ENCODE assay signal across 20 cellular contexts in genomic region chr15:57893075-57893474, GRCh38.
DNase-seq lines count a peak whose midpoint lies in the region; ATAC-seq, FAIRE-seq and TF ChIP-seq lines count a peak whose summit lies in the region.
"Had no signal": no experiment of that assay in that cellular context is flagged by ENCODE, and none has a peak within 500 bp of the region (broad histone marks: within the 10 kb centered on the region; RNA-seq: fewer than 3 reads in every experiment).

No MANE protein-coding gene starts in this region.

- dilution Hi-C loops in endothelial cell of umbilical vein (cut with MboI; ENCODE audit: extremely low pct_ligation_motif_present, low sequenced_read_pairs): no loop called here

- 2% methylated on average over 4 of the region's 4 CpGs for WGBS in K562 (ENCODE audit: insufficient coverage, low coverage, missing lambda C conversion rate)

- POLR2A ChIA-PET in K562 (lab: Yijun Ruan, JAX) (no interaction called here), endothelial cell of umbilical vein (lab: Charles Lee) (no interaction called here), T-cell (lab: Charles Lee) (no interaction called here)

- no peak for TF ChIP-seq RAD21 in K562 (CRISPR knock-in tag; conservative IDR thresholded peaks at IDR 0.05 in 1 of 2, IDR thresholded peaks at IDR 0.05 in 1 of 2)

- H4K20me1 ChIP-seq in astrocyte (ENCODE audit: insufficient read depth, low read length) (no peaks in the 10 kb centered on the region), K562 (replicated peaks; ENCODE audit: control insufficient read depth, insufficient read depth, low read length) (no peaks in the 10 kb centered on the region), endothelial cell of umbilical vein (replicated peaks; ENCODE audit: control insufficient read depth, extremely low read depth, insufficient read depth, low read length) (no peaks in the 10 kb centered on the region)
- H4K20me1 ChIP-seq: BLaER1 had no signal

- in situ Hi-C loops in K562 (cut with MboI): no loop called here

- TF ChIP-seq CTCF in astrocyte (IDR thresholded peaks at IDR 0.05; ENCODE audit: insufficient read depth, low read depth, low read length) (no peak), K562 (IDR thresholded peaks at IDR 0.05 in 2 of 3, conservative IDR thresholded peaks at IDR 0.05 in 1 of 3; ENCODE audit: insufficient read depth in 2 of 3, low read depth in 1 of 3, low read length in 3 of 3) (no peak), endothelial cell of umbilical vein (IDR thresholded peaks at IDR 0.05; ENCODE audit: extremely low read depth in 1 of 2, insufficient read depth in 1 of 2, low read depth in 1 of 2, low read length in 2 of 2) (no peak), vagina (IDR thresholded peaks at IDR 0.05) (no peak)

- H3K79me2 ChIP-seq in astrocyte (ENCODE audit: insufficient read depth, low read length): no peaks in the 10 kb centered on the region
- H3K79me2 ChIP-seq in K562 (ENCODE audit: control insufficient read depth, insufficient read depth, low read length): no peaks in the 10 kb centered on the region
- no peaks in the 10 kb centered on the region for H3K79me2 ChIP-seq in endothelial cell of umbilical vein (ENCODE audit: control insufficient read depth, insufficient read depth, low read length)

- H3K4me3 ChIP-seq in astrocyte (ENCODE audit: insufficient read depth, low read depth, low read length): no peak overlapping the region
- H3K4me3 ChIP-seq in K562: no peak overlapping the region
- H3K4me3 ChIP-seq in endothelial cell of umbilical vein (replicated peaks in 1 of 3; ENCODE audit: insufficient read depth in 1 of 3, low read depth in 1 of 3, low read length in 3 of 3): no peak overlapping the region
- no peak overlapping the region for H3K4me3 ChIP-seq in vagina
- H3K4me3 ChIP-seq: BLaER1, GM23338 had no signal

- peak; percentile 58 for FAIRE-seq in astrocyte (lab: Jason Lieb, UNC)
- peak; percentile 23 for FAIRE-seq in K562 (lab: Jason Lieb, UNC)
- peak; percentile 28 for FAIRE-seq in endothelial cell of umbilical vein (lab: Jason Lieb, UNC)
- FAIRE-seq: G401.6, GM12892, GM19239 had no signal

- H3K4me1 Mint-ChIP-seq in astrocyte (ENCODE audit: low read depth, unreplicated experiment): peaks cover 2% of the 10 kb centered on the region
- no peaks in the 10 kb centered on the region for H3K4me1 Mint-ChIP-seq in T-cell
- H3K4me1 Mint-ChIP-seq: B cell; CD4-positive, CD25-positive, alpha-beta regulatory T cell; GM23338; H9 had no signal

- H3K27ac Mint-ChIP-seq in astrocyte (ENCODE audit: unreplicated experiment) (no peak overlapping the region), T-cell (no peak overlapping the region)
- H3K27ac Mint-ChIP-seq: B cell; CD4-positive, CD25-positive, alpha-beta regulatory T cell; CD8-positive, alpha-beta T cell; GM23338 had no signal

- intact Hi-C loops in K562 (cut with micrococcal nuclease) (no loop called here), endothelial cell of umbilical vein (cut with micrococcal nuclease) (no loop called here), vagina (cut with DNase I) (no loop called here)

- CTCF ChIA-PET in K562 (lab: Yijun Ruan, JAX; ENCODE audit: low intra/inter-chr PET ratio): no interaction called here
- CTCF ChIA-PET in endothelial cell of umbilical vein (lab: Charles Lee): no interaction called here
- CTCF ChIA-PET in T-cell (lab: Charles Lee): no interaction called here

- H3K4me3 Mint-ChIP-seq in astrocyte (ENCODE audit: unreplicated experiment) (no peak overlapping the region), T-cell (no peak overlapping the region)
- H3K4me3 Mint-ChIP-seq: B cell; CD4-positive, CD25-positive, alpha-beta regulatory T cell; CD8-positive, alpha-beta T cell; GM23338; H9 had no signal

- H3K9me3 ChIP-seq in astrocyte (ENCODE audit: insufficient read depth, low read depth, low read length): no peaks in the 10 kb centered on the region
- H3K9me3 ChIP-seq in K562 (replicated peaks; ENCODE audit: control insufficient read depth, insufficient read depth, low read depth, low read length): no peaks in the 10 kb centered on the region
- no peaks in the 10 kb centered on the region for H3K9me3 ChIP-seq in endothelial cell of umbilical vein (replicated peaks; ENCODE audit: control insufficient read depth, insufficient read depth, low read length)
- H3K9me3 ChIP-seq in vagina: peaks cover 7% of the 10 kb centered on the region
- H3K9me3 ChIP-seq: BLaER1, Caco-2 had no signal

- H3K4me2 ChIP-seq in astrocyte (ENCODE audit: low read length): no peak overlapping the region
- H3K4me2 ChIP-seq in K562 (ENCODE audit: insufficient read depth, low read length): no peak overlapping the region
- H3K4me2 ChIP-seq in endothelial cell of umbilical vein (ENCODE audit: insufficient read depth, low read length): no peak overlapping the region
- H3K4me2 ChIP-seq: BLaER1, GM23338 had no signal

- TF ChIP-seq EP300 in K562 (IDR thresholded peaks at IDR 0.05; ENCODE audit: low read length): no peak

- peaks cover 10% of the 10 kb centered on the region for H3K27me3 Mint-ChIP-seq in astrocyte (ENCODE audit: low read depth, unreplicated experiment)
- peaks cover 3 to 11% of the 10 kb centered on the region in 2 donors for H3K27me3 Mint-ChIP-seq in T-cell
- H3K27me3 Mint-ChIP-seq: CD4-positive, CD25-positive, alpha-beta regulatory T cell had no signal

- H3K4me1 ChIP-seq in astrocyte (ENCODE audit: insufficient read depth, low read length) (no peaks in the 10 kb centered on the region), K562 (replicated peaks in 1 of 2; ENCODE audit: control insufficient read depth in 2 of 2, insufficient read depth in 2 of 2, low read length in 2 of 2) (no peaks in the 10 kb centered on the region), endothelial cell of umbilical vein (ENCODE audit: control insufficient read depth, extremely low read depth, insufficient read depth, low read length) (no peaks in the 10 kb centered on the region), vagina (peaks cover 4% of the 10 kb centered on the region)
- H3K4me1 ChIP-seq: BLaER1, Caco-2 had no signal

- BruUV-seq in K562 (replicated peaks; lab: Mats Ljungman, UMichigan) (no TSS peak), endothelial cell of umbilical vein (replicated peaks; lab: Mats Ljungman, UMichigan) (no TSS peak)

- no peaks in the 10 kb centered on the region for H3K27me3 ChIP-seq in astrocyte (ENCODE audit: insufficient read depth, low read length)
- H3K27me3 ChIP-seq in K562 (ENCODE audit: control insufficient read depth in 2 of 2, insufficient read depth in 2 of 2, low read length in 2 of 2): peaks cover 13 to 19% of the 10 kb centered on the region in 2 experiments; a peak in 3 of 5 replicates
- H3K27me3 ChIP-seq in endothelial cell of umbilical vein (ENCODE audit: control insufficient read depth in 2 of 2, insufficient read depth in 2 of 2, low read length in 2 of 2): no peaks in the 10 kb centered on the region
- H3K27me3 ChIP-seq in vagina: no peaks in the 10 kb centered on the region
- H3K27me3 ChIP-seq: BLaER1 had no signal

- TF ChIP-seq POLR2A in K562 (conservative IDR thresholded peaks at IDR 0.05): no peak
- no peak for TF ChIP-seq POLR2A in endothelial cell of umbilical vein (IDR thresholded peaks at IDR 0.05; ENCODE audit: low read depth, low read length)
- TF ChIP-seq POLR2A in vagina (IDR thresholded peaks at IDR 0.05): no peak

- no peak overlapping the region for H2AFZ ChIP-seq in astrocyte (ENCODE audit: low read depth, low read length)
- no peak overlapping the region for H2AFZ ChIP-seq in K562 (ENCODE audit: low read depth, low read length)
- no peak overlapping the region for H2AFZ ChIP-seq in endothelial cell of umbilical vein (ENCODE audit: low read depth, low read length)
- H2AFZ ChIP-seq: GM23338 had no signal

- H3K27ac ChIP-seq in astrocyte (ENCODE audit: low read depth, low read length): no peak overlapping the region
- H3K27ac ChIP-seq in K562 (ENCODE audit: extremely low read depth, low read depth, low read length): no peak overlapping the region
- H3K27ac ChIP-seq in endothelial cell of umbilical vein (ENCODE audit: insufficient read depth, low read depth, low read length): no peak overlapping the region
- no peak overlapping the region for H3K27ac ChIP-seq in vagina
- H3K27ac ChIP-seq: BLaER1, C4-2B had no signal

- ATAC-seq in K562 (no peak), GM19452 (IDR thresholded peaks at IDR 0.05; ENCODE audit: unreplicated experiment) (no peak), T-cell (replicated peaks in 1 of 4) (no peak)
- ATAC-seq: CD8-positive, alpha-beta T cell; GM23338; HCT116 had no signal

- no peaks in the 10 kb centered on the region for H3K36me3 ChIP-seq in astrocyte (ENCODE audit: insufficient read depth, low read length)
- H3K36me3 ChIP-seq in K562 (ENCODE audit: control insufficient read depth, insufficient read depth, low read length): no peaks in the 10 kb centered on the region
- no peaks in the 10 kb centered on the region for H3K36me3 ChIP-seq in endothelial cell of umbilical vein (ENCODE audit: control insufficient read depth in 2 of 2, extremely low read depth in 1 of 2, insufficient read depth in 2 of 2, low read length in 2 of 2)
- no peaks in the 10 kb centered on the region for H3K36me3 ChIP-seq in vagina
- H3K36me3 ChIP-seq: BLaER1 had no signal

- DNase-seq in astrocyte (ENCODE audit: low read depth) (no peak), K562 (ENCODE audit: extremely low read depth in 1 of 4, low spot score in 3 of 4) (no peak), endothelial cell of umbilical vein (ENCODE audit: low read depth, low spot score) (no peak), vagina (ENCODE audit: extremely low spot score in 2 of 2) (no peak), T-cell (no peak)
- DNase-seq: Caco-2; CD4-positive, CD25-positive, alpha-beta regulatory T cell; CD8-positive, alpha-beta T cell; DMS153; DND-41; H9 had no signal

- H3K36me3 Mint-ChIP-seq in astrocyte (ENCODE audit: low read depth, unreplicated experiment): no peaks in the 10 kb centered on the region
- H3K36me3 Mint-ChIP-seq in T-cell: no peaks in the 10 kb centered on the region
- H3K36me3 Mint-ChIP-seq: CD4-positive, CD25-positive, alpha-beta regulatory T cell; CD8-positive, alpha-beta T cell had no signal

- peaks cover 3% of the 10 kb centered on the region for H3K9me3 Mint-ChIP-seq in astrocyte (ENCODE audit: unreplicated experiment)
- H3K9me3 Mint-ChIP-seq in T-cell: peaks cover 0 to 4% (median 0%) of the 10 kb centered on the region in 3 donors
- H3K9me3 Mint-ChIP-seq: CD8-positive, alpha-beta T cell; GM23338; H9 had no signal

- no peaks in the 10 kb centered on the region for H3K9me1 ChIP-seq in K562 (ENCODE audit: control insufficient read depth, insufficient read depth, low read length)
- H3K9me1 ChIP-seq in endothelial cell of umbilical vein (replicated peaks; ENCODE audit: control insufficient read depth, extremely low read depth, insufficient read depth, low read length): no peaks in the 10 kb centered on the region

- H3K9ac ChIP-seq in astrocyte (ENCODE audit: low read length) (no peak overlapping the region), K562 (ENCODE audit: insufficient read depth in 1 of 2, low read depth in 2 of 2, low read length in 2 of 2) (no peak overlapping the region), endothelial cell of umbilical vein (replicated peaks; ENCODE audit: extremely low read depth, insufficient read depth, low read length) (no peak overlapping the region)
- H3K9ac ChIP-seq: BLaER1 had no signal

TF ChIP-seq in K562, 482 proteins besides CTCF, POLR2A, EP300 and RAD21 (continues in another document):
- no peak for TF ChIP-seq ESRRA (IDR thresholded peaks at IDR 0.05; ENCODE audit: borderline replicate concordance, low read depth)
